Comparison of ENCODE assay signal across 8 cellular contexts in genomic region chr9:113219186-113219936, GRCh38.
DNase-seq lines count a peak whose midpoint lies in the region; ATAC-seq and TF ChIP-seq lines count a peak whose summit lies in the region.

No MANE protein-coding gene starts in this region.

- no peaks in the 10 kb centered on the region for H4K20me1 ChIP-seq in OCI-LY1 (ENCODE audit: insufficient read depth, low read length)

- H3K79me2 ChIP-seq in OCI-LY1 (ENCODE audit: insufficient read depth, low read length), result peaks cover 61% of the 10 kb centered on the region

- no peak overlapping the region for H2AFZ ChIP-seq in OCI-LY1 (ENCODE audit: low read length)

- DNase-seq in foreskin fibroblast (no peak), NCI-H187 treated with DMSO at 0.1 percent for 48 hours (lab: John Stamatoyannopoulos, UW) (no peak), NCI-H2171 (lab: John Stamatoyannopoulos, UW) (no peak), NCI-H1092 treated with DMSO at 0.1 percent for 48 hours (lab: John Stamatoyannopoulos, UW) (no peak), NCI-H2227 treated with DMSO at 0.1 percent for 48 hours (lab: John Stamatoyannopoulos, UW) (no peak)

- H3K27ac ChIP-seq in OCI-LY1 (ENCODE audit: low read depth, low read length, poor library complexity, severe bottlenecking), result peak overlapping the region; percentile 84

- peaks cover 23% of the 10 kb centered on the region; the same call in 1 of the 2 replicates for H3K36me3 ChIP-seq in OCI-LY1 (ENCODE audit: insufficient read depth, low read length)

- H3K4me1 ChIP-seq in OCI-LY1 (ENCODE audit: insufficient read depth, low read length, severe bottlenecking), result peaks cover 44% of the 10 kb centered on the region

- peak overlapping the region; percentile 98 for H3K4me2 ChIP-seq in OCI-LY1 (ENCODE audit: low read length)

- ATAC-seq in GM18858 (IDR thresholded peaks at IDR 0.05; ENCODE audit: unreplicated experiment) (peak; percentile 36), HG02610 (IDR thresholded peaks at IDR 0.05; ENCODE audit: unreplicated experiment) (peak; percentile 47)

- H3K4me3 ChIP-seq in OCI-LY1 (ENCODE audit: low read depth, low read length, poor library complexity, severe bottlenecking), result peak overlapping the region; percentile 88
- H3K4me3 ChIP-seq in foreskin fibroblast (ENCODE audit: low read depth in 1 of 2, low read length in 2 of 2), result peak overlapping the region; percentile 57 to 91

- H3K9me2 ChIP-seq in OCI-LY1 (ENCODE audit: low read depth, low read length), result no peaks in the 10 kb centered on the region

- TF ChIP-seq CTCF in OCI-LY1 (IDR thresholded peaks at IDR 0.05; ENCODE audit: low read length) (no peak), foreskin fibroblast (IDR thresholded peaks at IDR 0.05; ENCODE audit: low read depth, low read length) (no peak)

- peak overlapping the region; percentile 92 for H3K9ac ChIP-seq in OCI-LY1 (ENCODE audit: low read length)

- no peaks in the 10 kb centered on the region for H3K9me3 ChIP-seq in OCI-LY1 (ENCODE audit: low read length)

- H3F3A ChIP-seq in OCI-LY1 (ENCODE audit: insufficient read depth, low read length), result peaks cover 8% of the 10 kb centered on the region

- H3K27me3 ChIP-seq in OCI-LY1 (ENCODE audit: insufficient read depth, low read length), result no peaks in the 10 kb centered on the region
